13 cellular contexts compared by ENCODE assay signal in the genomic region with DNA sequence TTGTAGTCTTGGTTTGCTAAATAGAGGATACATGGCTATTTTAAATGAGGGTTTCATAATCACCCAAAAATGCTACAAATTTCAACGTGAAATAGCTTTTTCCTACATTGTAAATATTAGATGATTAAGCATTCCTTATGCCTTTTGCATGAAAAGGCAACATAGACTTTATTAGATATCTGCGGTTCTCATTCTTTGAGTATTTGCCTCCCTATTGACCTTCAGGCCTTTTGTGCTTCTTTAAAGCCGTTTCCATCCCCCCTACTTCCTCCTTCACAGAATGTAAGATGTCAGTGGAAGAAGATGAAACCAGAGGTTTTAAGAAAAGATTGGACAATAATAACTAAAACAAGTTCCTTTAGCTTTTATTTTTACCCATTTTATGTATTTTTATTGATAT.
A peak's percentile ranks its signal among the peaks of the same experiment; 100 is the strongest.
DNase-seq lines count a peak whose midpoint lies in the region; ATAC-seq and TF ChIP-seq lines count a peak whose summit lies in the region.
"Had no signal": no experiment of that assay in that cellular context is flagged by ENCODE, and none has a peak within 500 bp of the region (broad histone marks: within the 10 kb centered on the region; RNA-seq: fewer than 3 reads in every experiment).

No MANE protein-coding gene starts in this region.

- no peak overlapping the region for H3K27ac Mint-ChIP-seq in MCF 10A (ENCODE audit: low read depth, unreplicated experiment)
- H3K27ac Mint-ChIP-seq: endodermal cell, nephron progenitor cell had no signal

- BruUV-seq in mammary epithelial cell (replicated peaks; lab: Mats Ljungman, UMichigan) (no TSS peak), MCF 10A (replicated peaks; lab: Mats Ljungman, UMichigan) (no TSS peak)

- H3K4me3 ChIP-seq in mammary epithelial cell (replicated peaks in 1 of 3; ENCODE audit: insufficient read depth in 1 of 3, low read depth in 2 of 3, low read length in 3 of 3) (no peak overlapping the region), SK-N-MC (peak overlapping the region; percentile 20; the same call in 1 of the 2 replicates), thymus (ENCODE audit: low read length) (peak overlapping the region; percentile 42), esophagus squamous epithelium (no peak overlapping the region)

- H3K9me3 ChIP-seq in mammary epithelial cell (replicated peaks; ENCODE audit: insufficient read depth, low read length): no peaks in the 10 kb centered on the region
- H3K9me3 ChIP-seq in SK-N-MC (ENCODE audit: low read depth, low read length): no peaks in the 10 kb centered on the region
- no peaks in the 10 kb centered on the region for H3K9me3 ChIP-seq in thymus (ENCODE audit: control insufficient read depth)
- no peaks in the 10 kb centered on the region for H3K9me3 ChIP-seq in esophagus squamous epithelium

- TF ChIP-seq CTCF in mammary epithelial cell (conservative IDR thresholded peaks at IDR 0.05 in 1 of 2, IDR thresholded peaks at IDR 0.05 in 1 of 2; ENCODE audit: extremely low read depth in 1 of 2, insufficient read depth in 1 of 2, low read depth in 1 of 2, low read length in 2 of 2): no peak
- no peak for TF ChIP-seq CTCF in MCF 10A (IDR thresholded peaks at IDR 0.05; ENCODE audit: unreplicated experiment)
- TF ChIP-seq CTCF in esophagus squamous epithelium (IDR thresholded peaks at IDR 0.05): no peak

- POLR2A ChIA-PET in MCF 10A (lab: Yijun Ruan, JAX): no interaction called here

- CTCF ChIA-PET in mammary epithelial cell (lab: Charles Lee; ENCODE audit: low non-redundant PET) (no interaction called here), MCF 10A (lab: Yijun Ruan, JAX) (interaction anchor here (1.4 kb wide), 1 partner anchor 591 kb away, joined by 3 read pairs; no protein-coding TSS in a partner anchor)

- H3K4me3 Mint-ChIP-seq in MCF 10A (ENCODE audit: unreplicated experiment): no peak overlapping the region
- H3K4me3 Mint-ChIP-seq: endodermal cell, nephron progenitor cell had no signal

- in situ Hi-C loops in mammary epithelial cell (cut with MboI; ENCODE audit: low sequenced_read_pairs in 2 of 2): loop anchor here (25.0 kb wide), 2 partner anchors 338 to 588 kb away; partner anchors contain the start of gene ITGA4 (in 1 of the 2)

- H3K4me1 ChIP-seq in mammary epithelial cell (ENCODE audit: insufficient read depth, low read length) (peaks cover 12% of the 10 kb centered on the region), thymus (ENCODE audit: control insufficient read depth, insufficient read depth, low read length) (peaks cover 9% of the 10 kb centered on the region), esophagus squamous epithelium (no peaks in the 10 kb centered on the region)

- H4K20me1 ChIP-seq in mammary epithelial cell (ENCODE audit: insufficient read depth, low read length): no peaks in the 10 kb centered on the region

- H3K4me2 ChIP-seq in mammary epithelial cell (ENCODE audit: insufficient read depth, low read depth, low read length): no peak overlapping the region

- H3K36me3 Mint-ChIP-seq in MCF 10A (ENCODE audit: insufficient read depth, unreplicated experiment): no peaks in the 10 kb centered on the region

- dilution Hi-C loops in mammary epithelial cell (cut with HindIII; ENCODE audit: low sequenced_read_pairs): no loop called here

- DNase-seq in mammary epithelial cell: no peak
- no peak for DNase-seq in MCF 10A (ENCODE audit: unreplicated experiment)
- no peak for DNase-seq in SK-N-MC (ENCODE audit: low read depth, low spot score)
- peak; percentile 60 for DNase-seq in fibroblast of gingiva (ENCODE audit: low read depth)
- DNase-seq in esophagus squamous epithelium (lab: John Stamatoyannopoulos, UW): no peak
- DNase-seq in hepatic stellate cell (ENCODE audit: low spot score): no peak
- DNase-seq: C1 segment of cervical spinal cord, NCI-H1105 treated with DMSO at 0.1 percent for 48 hours, nephron progenitor cell had no signal

- H3K9me3 Mint-ChIP-seq in MCF 10A (ENCODE audit: unreplicated experiment): no peaks in the 10 kb centered on the region
- H3K9me3 Mint-ChIP-seq: endodermal cell, nephron progenitor cell had no signal

- H3K9ac ChIP-seq in mammary epithelial cell (ENCODE audit: insufficient read depth, low read length): no peak overlapping the region
- no peak overlapping the region for H3K9ac ChIP-seq in SK-N-MC (ENCODE audit: insufficient read length)

- peak overlapping the region; percentile 82 for H2AFZ ChIP-seq in mammary epithelial cell (ENCODE audit: low read depth, low read length)

- ATAC-seq in HG03457 (IDR thresholded peaks at IDR 0.05; ENCODE audit: unreplicated experiment): no peak
- ATAC-seq: HCT116 had no signal

- H3K27me3 ChIP-seq in mammary epithelial cell (ENCODE audit: insufficient read depth, low read length) (no peaks in the 10 kb centered on the region), thymus (ENCODE audit: control insufficient read depth, insufficient read depth) (no peaks in the 10 kb centered on the region), esophagus squamous epithelium (no peaks in the 10 kb centered on the region)

- no peaks in the 10 kb centered on the region for H3K79me2 ChIP-seq in mammary epithelial cell (ENCODE audit: insufficient read depth, low read length)

- no peaks in the 10 kb centered on the region for H3K4me1 Mint-ChIP-seq in MCF 10A (ENCODE audit: insufficient read depth, unreplicated experiment)
- H3K4me1 Mint-ChIP-seq: endodermal cell, nephron progenitor cell had no signal

- 55% methylated on average over 3 of the region's 3 CpGs for WGBS in mammary epithelial cell (ENCODE audit: low coverage, missing lambda C conversion rate)
- 64% methylated on average over 3 of the region's 3 CpGs for WGBS in thymus
- WGBS in esophagus squamous epithelium, 2 donors: 49 to 50% methylated on average over 3 of the region's 3 CpGs

- intact Hi-C loops in mammary epithelial cell (cut with micrococcal nuclease) (no loop called here), MCF 10A (cut with micrococcal nuclease) (no loop called here), esophagus squamous epithelium (cut with DNase I) (no loop called here)

- H3K27ac ChIP-seq in mammary epithelial cell (ENCODE audit: insufficient read depth, low read depth, low read length) (no peak overlapping the region), SK-N-MC (peak overlapping the region; percentile 20; the same call in 1 of the 2 replicates), thymus (ENCODE audit: low read depth) (no peak overlapping the region), esophagus squamous epithelium (peak overlapping the region in 1 of 4 donors; percentile 36)

- no peaks in the 10 kb centered on the region for H3K27me3 Mint-ChIP-seq in MCF 10A (ENCODE audit: insufficient read depth, unreplicated experiment)

- H3K36me3 ChIP-seq in mammary epithelial cell (ENCODE audit: insufficient read depth, low read length): no peaks in the 10 kb centered on the region
- no peaks in the 10 kb centered on the region for H3K36me3 ChIP-seq in SK-N-MC (ENCODE audit: insufficient read depth, low read length)
- no peaks in the 10 kb centered on the region for H3K36me3 ChIP-seq in thymus (ENCODE audit: control insufficient read depth, insufficient read depth)
- no peaks in the 10 kb centered on the region for H3K36me3 ChIP-seq in esophagus squamous epithelium

- no peak for TF ChIP-seq POLR2A in esophagus squamous epithelium (IDR thresholded peaks at IDR 0.05)

Comparison
In these comparisons a context has a peak if more than half of its experiments do, and no peak if none do; other contexts are left out.
1. H3K4me3 ChIP-seq: peak in SK-N-MC (single experiment) and thymus (single experiment); none in mammary epithelial cell (0 of 3) and esophagus squamous epithelium (0 of 4).